ENCODE assay signal across 16 cellular contexts in the genomic region with DNA sequence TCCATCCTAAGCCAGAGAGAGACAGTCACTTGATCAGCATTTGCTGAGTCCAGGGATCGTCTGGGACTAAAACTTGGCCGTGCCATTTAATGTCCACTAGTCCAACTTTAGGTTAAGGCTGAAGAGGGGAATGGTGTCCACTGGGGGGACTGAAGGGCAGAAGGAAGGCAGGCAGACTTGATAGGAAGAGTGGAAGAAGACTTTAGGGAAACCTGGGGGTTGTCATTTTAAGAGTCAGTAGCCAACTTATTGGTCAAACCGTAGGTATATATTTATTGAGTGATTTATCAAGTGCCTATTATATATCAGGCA. TPM values are rescaled to one million over a fixed set of nuclear protein-coding genes. Genes with fewer than 3 reads are reported as not detected.
DNase-seq lines count a peak whose midpoint lies in the region; ATAC-seq and TF ChIP-seq lines count a peak whose summit lies in the region.
"Had no signal": no experiment of that assay in that cellular context is flagged by ENCODE, and none has a peak within 500 bp of the region (broad histone marks: within the 10 kb centered on the region; RNA-seq: fewer than 3 reads in every experiment).

No MANE protein-coding gene starts in this region.

- TF ChIP-seq CTCF in endodermal cell (conservative IDR thresholded peaks at IDR 0.05), result peak; percentile 26
- TF ChIP-seq CTCF in osteocyte (IDR thresholded peaks at IDR 0.05), result no peak

- WGBS in endodermal cell (ENCODE audit: insufficient coverage in 1 of 2, insufficient read length in 1 of 2), 2 experiments, result 74 to 81% methylated on average over 2 to 3 of the region's 3 CpGs
- 37% methylated on average over 3 of the region's 3 CpGs for WGBS in urinary bladder

- H3K27ac Mint-ChIP-seq in activated naive CD8-positive, alpha-beta T cell, result peak overlapping the region; percentile 8
- H3K27ac Mint-ChIP-seq in activated naive CD8-positive, alpha-beta T cell treated with anti-CD3 and anti-CD28 coated beads, Interleukin-2, amount 50 U/mL, for 24 hours, result no peak overlapping the region
- no peak overlapping the region for H3K27ac Mint-ChIP-seq in endodermal cell
- H3K27ac Mint-ChIP-seq in osteocyte (ENCODE audit: unreplicated experiment), result peak overlapping the region; percentile 87
- H3K27ac Mint-ChIP-seq in natural killer cell treated with Interleukin-12 subunit alpha and Interleukin-12 subunit beta and Interleukin-15 and Interleukin-18, amount 100 ng/mL, for 72 hours, result no peak overlapping the region
- H3K27ac Mint-ChIP-seq: activated naive CD4-positive, alpha-beta T cell treated with anti-CD3 and anti-CD28 coated beads for 36 hours had no signal

- H3K4me3 Mint-ChIP-seq in activated naive CD8-positive, alpha-beta T cell, result no peak overlapping the region
- no peak overlapping the region for H3K4me3 Mint-ChIP-seq in activated naive CD8-positive, alpha-beta T cell treated with anti-CD3 and anti-CD28 coated beads, Interleukin-2, amount 50 U/mL, for 24 hours
- H3K4me3 Mint-ChIP-seq in endodermal cell (no peak overlapping the region), osteocyte (ENCODE audit: unreplicated experiment) (no peak overlapping the region)
- no peak overlapping the region for H3K4me3 Mint-ChIP-seq in natural killer cell treated with Interleukin-12 subunit alpha and Interleukin-12 subunit beta and Interleukin-15 and Interleukin-18, amount 100 ng/mL, for 72 hours
- H3K4me3 Mint-ChIP-seq: activated naive CD4-positive, alpha-beta T cell treated with anti-CD3 and anti-CD28 coated beads for 36 hours; central memory CD8-positive, alpha-beta T cell had no signal

- no peaks in the 10 kb centered on the region for H3K9me3 ChIP-seq in endodermal cell (ENCODE audit: control insufficient read depth, low read length)
- H3K9me3 ChIP-seq: neutrophil had no signal

- H3K4me1 Mint-ChIP-seq in activated naive CD8-positive, alpha-beta T cell (ENCODE audit: low read depth), result peaks cover 14% of the 10 kb centered on the region
- peaks cover 2% of the 10 kb centered on the region for H3K4me1 Mint-ChIP-seq in activated naive CD8-positive, alpha-beta T cell treated with anti-CD3 and anti-CD28 coated beads, Interleukin-2, amount 50 U/mL, for 24 hours
- H3K4me1 Mint-ChIP-seq in endodermal cell, result peaks cover 28% of the 10 kb centered on the region
- peaks cover 60% of the 10 kb centered on the region for H3K4me1 Mint-ChIP-seq in osteocyte (ENCODE audit: unreplicated experiment)
- peaks cover 0 to 11% of the 10 kb centered on the region in 2 donors for H3K4me1 Mint-ChIP-seq in natural killer cell treated with Interleukin-12 subunit alpha and Interleukin-12 subunit beta and Interleukin-15 and Interleukin-18, amount 100 ng/mL, for 72 hours (ENCODE audit: low read depth in 2 of 2)

- peaks cover 37% of the 10 kb centered on the region for H3K27me3 Mint-ChIP-seq in activated naive CD8-positive, alpha-beta T cell
- peaks cover 45% of the 10 kb centered on the region for H3K27me3 Mint-ChIP-seq in activated naive CD8-positive, alpha-beta T cell treated with anti-CD3 and anti-CD28 coated beads, Interleukin-2, amount 50 U/mL, for 24 hours
- H3K27me3 Mint-ChIP-seq in endodermal cell (ENCODE audit: insufficient read depth), result peaks cover 36% of the 10 kb centered on the region
- no peaks in the 10 kb centered on the region for H3K27me3 Mint-ChIP-seq in osteocyte (ENCODE audit: unreplicated experiment)
- H3K27me3 Mint-ChIP-seq in natural killer cell treated with Interleukin-12 subunit alpha and Interleukin-12 subunit beta and Interleukin-15 and Interleukin-18, amount 100 ng/mL, for 72 hours, result peaks cover 44% of the 10 kb centered on the region in 2 donors

- no peak for ATAC-seq in activated naive CD8-positive, alpha-beta T cell treated with anti-CD3 and anti-CD28 coated beads, Interleukin-2, amount 50 U/mL, for 24 hours
- ATAC-seq in natural killer cell treated with Interleukin-12 subunit alpha and Interleukin-12 subunit beta and Interleukin-15 and Interleukin-18, amount 100 ng/mL, for 72 hours, result no peak
- ATAC-seq: left lobe of liver had no signal

- no peaks in the 10 kb centered on the region for H3K9me3 Mint-ChIP-seq in activated naive CD8-positive, alpha-beta T cell (ENCODE audit: low read depth)
- H3K9me3 Mint-ChIP-seq in activated naive CD8-positive, alpha-beta T cell treated with anti-CD3 and anti-CD28 coated beads, Interleukin-2, amount 50 U/mL, for 24 hours, result no peaks in the 10 kb centered on the region
- no peaks in the 10 kb centered on the region for H3K9me3 Mint-ChIP-seq in endodermal cell
- no peaks in the 10 kb centered on the region for H3K9me3 Mint-ChIP-seq in osteocyte (ENCODE audit: unreplicated experiment)
- H3K9me3 Mint-ChIP-seq in natural killer cell treated with Interleukin-12 subunit alpha and Interleukin-12 subunit beta and Interleukin-15 and Interleukin-18, amount 100 ng/mL, for 72 hours, result no peaks in the 10 kb centered on the region
- H3K9me3 Mint-ChIP-seq: activated naive CD4-positive, alpha-beta T cell treated with anti-CD3 and anti-CD28 coated beads for 36 hours; CD8-positive, alpha-beta memory T cell; central memory CD8-positive, alpha-beta T cell had no signal

- H3K27me3 ChIP-seq in endodermal cell (ENCODE audit: control insufficient read depth, insufficient read depth, low read length, poor library complexity, severe bottlenecking), result peaks cover 25% of the 10 kb centered on the region

- H3K36me3 ChIP-seq in endodermal cell (ENCODE audit: control insufficient read depth, insufficient read depth, low read length) (no peaks in the 10 kb centered on the region), urinary bladder (ENCODE audit: insufficient read depth) (no peaks in the 10 kb centered on the region)
- H3K36me3 ChIP-seq: neutrophil had no signal

- no peaks in the 10 kb centered on the region for H3K36me3 Mint-ChIP-seq in activated naive CD8-positive, alpha-beta T cell
- H3K36me3 Mint-ChIP-seq in activated naive CD8-positive, alpha-beta T cell treated with anti-CD3 and anti-CD28 coated beads, Interleukin-2, amount 50 U/mL, for 24 hours (ENCODE audit: low read depth), result no peaks in the 10 kb centered on the region
- H3K36me3 Mint-ChIP-seq in endodermal cell (ENCODE audit: low read depth) (no peaks in the 10 kb centered on the region), osteocyte (ENCODE audit: unreplicated experiment) (no peaks in the 10 kb centered on the region)
- no peaks in the 10 kb centered on the region for H3K36me3 Mint-ChIP-seq in natural killer cell treated with Interleukin-12 subunit alpha and Interleukin-12 subunit beta and Interleukin-15 and Interleukin-18, amount 100 ng/mL, for 72 hours

- no peak overlapping the region for H3K4me3 ChIP-seq in endodermal cell (ENCODE audit: low read length)
- H3K4me3 ChIP-seq in urinary bladder (ENCODE audit: low read depth, low read length), result no peak overlapping the region

- no peak for DNase-seq in activated naive CD8-positive, alpha-beta T cell treated with anti-CD3 and anti-CD28 coated beads, Interleukin-2, amount 50 U/mL, for 24 hours
- no peak for DNase-seq in endodermal cell
- DNase-seq in osteocyte (ENCODE audit: extremely low spot score, unreplicated experiment), result no peak
- no peak for DNase-seq in activated CD8-positive, alpha-beta memory T cell treated with anti-CD3 and anti-CD28 coated beads, Interleukin-2, amount 50 U/mL, for 4 hours
- no peak for DNase-seq in natural killer cell treated with Interleukin-12 subunit alpha and Interleukin-12 subunit beta and Interleukin-15 and Interleukin-18, amount 100 ng/mL, for 72 hours (ENCODE audit: low spot score)
- DNase-seq in NOMO-1 treated with DMSO at 0.1 percent for 48 hours (lab: John Stamatoyannopoulos, UW; ENCODE audit: unreplicated experiment), result no peak
- DNase-seq: 8988T; activated naive CD4-positive, alpha-beta T cell treated with anti-CD3 and anti-CD28 coated beads for 36 hours; CD8-positive, alpha-beta memory T cell; hypothalamus; NCI-H1048 had no signal

- H3K4me1 ChIP-seq in endodermal cell (ENCODE audit: control insufficient read depth, insufficient read depth, low read length) (peaks cover 3% of the 10 kb centered on the region), urinary bladder (ENCODE audit: insufficient read depth) (no peaks in the 10 kb centered on the region)

- no peak overlapping the region for H3K9ac ChIP-seq in endodermal cell (ENCODE audit: extremely low read depth, low read length, poor library complexity, severe bottlenecking)

- H3K27ac ChIP-seq in endodermal cell (ENCODE audit: low read depth, low read length), result no peak overlapping the region
- H3K27ac ChIP-seq in urinary bladder (ENCODE audit: low read depth), result peak overlapping the region; percentile 65
- H3K27ac ChIP-seq: neutrophil had no signal

RNA-seq across cellular contexts. Expression of a gene that starts 1.3 kb away (rescaled TPM):
- total RNA-seq in endodermal cell, result under 1 TPM; 0.31 to 0.60 TPM
- polyA plus RNA-seq in endodermal cell (2013, experiment 1 of 2), result 1.5 TPM
- polyA plus RNA-seq in endodermal cell (2013, experiment 2 of 2), result 1.6 TPM
- 15.1 and 15.9 TPM in 2 replicates for total RNA-seq in osteocyte
- 71.7 TPM for total RNA-seq in urinary bladder
- 731 TPM for polyA plus RNA-seq in urinary bladder
- not detected for total RNA-seq in natural killer cell treated with Interleukin-12 subunit alpha and Interleukin-12 subunit beta and Interleukin-15 and Interleukin-18, amount 100 ng/mL, for 72 hours
- total RNA-seq: activated naive CD4-positive, alpha-beta T cell treated with anti-CD3 and anti-CD28 coated beads for 36 hours; CD8-positive, alpha-beta memory T cell had no signal
- polyA plus RNA-seq: CD8-positive, alpha-beta memory T cell had no signal

RNA-seq across cellular contexts. Expression of a gene that starts 7.7 kb away (rescaled TPM):
- total RNA-seq in endodermal cell (10 to 100 TPM; 41.7 to 47.4 TPM), osteocyte (48.0 and 50.8 TPM in 2 replicates), urinary bladder (27.2 TPM)
- 47.7 TPM for polyA plus RNA-seq in endodermal cell (2013, experiment 1 of 2)
- 46.4 TPM for polyA plus RNA-seq in endodermal cell (2013, experiment 2 of 2)
- 42.0 TPM for polyA plus RNA-seq in urinary bladder
- total RNA-seq in natural killer cell treated with Interleukin-12 subunit alpha and Interleukin-12 subunit beta and Interleukin-15 and Interleukin-18, amount 100 ng/mL, for 72 hours, result 10 to 100 TPM; 81.5 to 89.5 TPM

RNA-seq across cellular contexts. Expression of a gene that starts 34.8 kb away (rescaled TPM):
- 10 to 100 TPM; 46.6 to 73.5 TPM for total RNA-seq in endodermal cell
- polyA plus RNA-seq in endodermal cell (2013, experiment 1 of 2), result 46.5 TPM
- 49.5 TPM for polyA plus RNA-seq in endodermal cell (2013, experiment 2 of 2)
- total RNA-seq in osteocyte, result 51.4 and 53.9 TPM in 2 replicates
- total RNA-seq in urinary bladder, result 24.0 TPM
- 31.6 TPM for polyA plus RNA-seq in urinary bladder
- 10 to 100 TPM; 50.1 to 54.3 TPM for total RNA-seq in natural killer cell treated with Interleukin-12 subunit alpha and Interleukin-12 subunit beta and Interleukin-15 and Interleukin-18, amount 100 ng/mL, for 72 hours

RNA-seq across cellular contexts. Expression of a gene that starts 59.0 kb away (rescaled TPM):
- 1 to 10 TPM; 5.8 to 7.3 TPM for total RNA-seq in endodermal cell
- polyA plus RNA-seq in endodermal cell (2013, experiment 1 of 2), result 12.7 TPM
- 11.1 TPM for polyA plus RNA-seq in endodermal cell (2013, experiment 2 of 2)
- 31.4 and 32.1 TPM in 2 replicates for total RNA-seq in osteocyte
- 10.1 TPM for total RNA-seq in urinary bladder
- 32.7 TPM for polyA plus RNA-seq in urinary bladder
- total RNA-seq in natural killer cell treated with Interleukin-12 subunit alpha and Interleukin-12 subunit beta and Interleukin-15 and Interleukin-18, amount 100 ng/mL, for 72 hours, result 1 to 10 TPM; 2.5 TPM

Comparison
In these comparisons a context has a peak if more than half of its experiments do, and no peak if none do; other contexts are left out.
1. H3K27ac Mint-ChIP-seq: peak in activated naive CD8-positive, alpha-beta T cell (single experiment) and osteocyte (single experiment); none in activated naive CD8-positive, alpha-beta T cell treated with anti-CD3 and anti-CD28 coated beads, Interleukin-2, amount 50 U/mL, for 24 hours (single experiment), endodermal cell (single experiment) and natural killer cell treated with Interleukin-12 subunit alpha and Interleukin-12 subunit beta and Interleukin-15 and Interleukin-18, amount 100 ng/mL, for 72 hours (0 of 2).
2. RNA of a gene that starts 1.3 kb away (total RNA-seq): 71.7 TPM in urinary bladder (single experiment) and 15.1 to 15.9 TPM in osteocyte; 0.31 to 0.60 TPM in endodermal cell and not detected in natural killer cell treated with Interleukin-12 subunit alpha and Interleukin-12 subunit beta and Interleukin-15 and Interleukin-18, amount 100 ng/mL, for 72 hours; every median in the first group is over 10 times any median in the second.